11 cellular contexts compared by ENCODE assay signal in genomic region chr14:25132094-25132493, GRCh38.
DNase-seq lines count a peak whose midpoint lies in the region; TF ChIP-seq lines count a peak whose summit lies in the region.
"Had no signal": no experiment of that assay in that cellular context is flagged by ENCODE, and none has a peak within 500 bp of the region (broad histone marks: within the 10 kb centered on the region; RNA-seq: fewer than 3 reads in every experiment).

No MANE protein-coding gene starts in this region.

- peaks cover 2% of the 10 kb centered on the region for H3K27me3 Mint-ChIP-seq in Caco-2 (ENCODE audit: insufficient read depth, unreplicated experiment)

- no peaks in the 10 kb centered on the region for H3K79me2 ChIP-seq in OCI-LY3 (ENCODE audit: low read length)

- no peaks in the 10 kb centered on the region for H4K20me1 ChIP-seq in OCI-LY3 (ENCODE audit: insufficient read depth, low read length)

- POLR2A ChIA-PET in Caco-2 (lab: Charles Lee) = interaction anchor here (0.6 kb wide), 1 partner anchor 82 kb away, joined by 3 read pairs; the partner anchor contains the start of gene STXBP6

- DNase-seq in Caco-2 (no peak), activated T-cell treated with anti-CD3 and anti-CD28 coated beads for 4 hours (no peak), kidney tubule cell (ENCODE audit: low spot score) (no peak)
- no peak for DNase-seq in NK-92 treated with Interleukin-12 subunit alpha and Interleukin-12 subunit beta, amount 100 ng/mL, for 24 hours (lab: John Stamatoyannopoulos, UW)
- DNase-seq: GOT3 had no signal

- peak overlapping the region; percentile 31 for H3K27ac Mint-ChIP-seq in Caco-2 (ENCODE audit: unreplicated experiment)
- H3K27ac Mint-ChIP-seq: B cell; CD4-positive, alpha-beta T cell; HFFc6 had no signal

- peak overlapping the region; percentile 67 for H2AFZ ChIP-seq in OCI-LY3 (ENCODE audit: low read depth, low read length)

- peak overlapping the region; percentile 72 for H3K4me3 Mint-ChIP-seq in Caco-2 (ENCODE audit: unreplicated experiment)
- H3K4me3 Mint-ChIP-seq: B cell; CD4-positive, alpha-beta T cell had no signal

- no TSS peak for BruUV-seq in Caco-2 (replicated peaks; lab: Mats Ljungman, UMichigan)

- 0 out of 2 replicates have a peak overlapping the region, but pooled peaks have one; percentile 31 for H3K9ac ChIP-seq in ES-I3 (ENCODE audit: low read depth, low read length)
- peak overlapping the region; percentile 24; the same call in 1 of the 2 replicates for H3K9ac ChIP-seq in OCI-LY3 (ENCODE audit: low read length)
- H3K9ac ChIP-seq in iPS-20b (ENCODE audit: low read depth, low read length) = no peak overlapping the region

- peaks cover 7% of the 10 kb centered on the region for H3K4me1 Mint-ChIP-seq in Caco-2 (ENCODE audit: low read depth, unreplicated experiment)

- H3K27ac ChIP-seq in OCI-LY3 (ENCODE audit: low read length) (no peak overlapping the region), iPS-20b (ENCODE audit: low read length) (no peak overlapping the region)

- TF ChIP-seq CTCF in Caco-2 (IDR thresholded peaks at IDR 0.05; ENCODE audit: insufficient read depth in 1 of 2, low read depth in 1 of 2, low read length in 1 of 2, severe bottlenecking in 1 of 2, unreplicated experiment in 1 of 2) (no peak), OCI-LY3 (IDR thresholded peaks at IDR 0.05; ENCODE audit: low read depth, low read length) (no peak)

- H3K27me3 ChIP-seq in Caco-2 (replicated peaks; ENCODE audit: control insufficient read depth, insufficient read depth, low read length) (no peaks in the 10 kb centered on the region), OCI-LY3 (ENCODE audit: low read depth, low read length) (peaks cover 27% of the 10 kb centered on the region), iPS-20b (ENCODE audit: insufficient read depth, low read length) (peaks cover 18% of the 10 kb centered on the region)

- no peaks in the 10 kb centered on the region for H3K36me3 Mint-ChIP-seq in Caco-2 (ENCODE audit: insufficient read depth, unreplicated experiment)

- intact Hi-C loops in Caco-2 (cut with micrococcal nuclease; ENCODE audit: unreplicated experiment) = loop anchor here (1.0 to 2.0 kb wide), 4 partner anchors 41 to 397 kb away; no protein-coding TSS in a partner anchor

- H3K36me3 ChIP-seq in Caco-2 (ENCODE audit: control insufficient read depth, insufficient read depth, low read length) (no peaks in the 10 kb centered on the region), ES-I3 (ENCODE audit: insufficient read depth, low read length) (no peaks in the 10 kb centered on the region), OCI-LY3 (replicated peaks; ENCODE audit: low read depth, low read length) (no peaks in the 10 kb centered on the region), iPS-20b (ENCODE audit: insufficient read depth, low read depth, low read length) (no peaks in the 10 kb centered on the region)

- H3K4me1 ChIP-seq in Caco-2 = no peaks in the 10 kb centered on the region
- no peaks in the 10 kb centered on the region for H3K4me1 ChIP-seq in ES-I3 (ENCODE audit: insufficient read depth, low read length)
- H3K4me1 ChIP-seq in OCI-LY3 (ENCODE audit: low read length) = peaks cover 21% of the 10 kb centered on the region
- no peaks in the 10 kb centered on the region for H3K4me1 ChIP-seq in iPS-20b (ENCODE audit: insufficient read depth, low read length)

- H3K4me3 ChIP-seq in Caco-2 (ENCODE audit: low read depth, low read length) = no peak overlapping the region
- H3K4me3 ChIP-seq in OCI-LY3 (ENCODE audit: low read length) = peak overlapping the region; percentile 74
- peak overlapping the region; percentile 38; the same call in 1 of the 2 replicates for H3K4me3 ChIP-seq in iPS-20b (ENCODE audit: low read length)

- H3K4me2 ChIP-seq in OCI-LY3 (ENCODE audit: low read length) = peak overlapping the region; percentile 90

- CTCF ChIA-PET in Caco-2 (lab: Charles Lee) = interaction anchor here (0.6 to 1.9 kb wide), 7 partner anchors 15 to 440 kb away, joined by 3 to 12 read pairs (median 6); partner anchors contain the start of gene STXBP6

- no peaks in the 10 kb centered on the region for H3K9me3 Mint-ChIP-seq in Caco-2 (ENCODE audit: unreplicated experiment)
- H3K9me3 Mint-ChIP-seq: CD4-positive, alpha-beta T cell; HFFc6 had no signal

- H3K9me3 ChIP-seq in Caco-2 (no peaks in the 10 kb centered on the region), ES-I3 (ENCODE audit: control insufficient read depth, insufficient read depth, low read length) (no peaks in the 10 kb centered on the region), OCI-LY3 (ENCODE audit: insufficient read depth, low read length) (no peaks in the 10 kb centered on the region), iPS-20b (ENCODE audit: insufficient read depth, low read depth, low read length) (no peaks in the 10 kb centered on the region)
